In the genomic region with DNA sequence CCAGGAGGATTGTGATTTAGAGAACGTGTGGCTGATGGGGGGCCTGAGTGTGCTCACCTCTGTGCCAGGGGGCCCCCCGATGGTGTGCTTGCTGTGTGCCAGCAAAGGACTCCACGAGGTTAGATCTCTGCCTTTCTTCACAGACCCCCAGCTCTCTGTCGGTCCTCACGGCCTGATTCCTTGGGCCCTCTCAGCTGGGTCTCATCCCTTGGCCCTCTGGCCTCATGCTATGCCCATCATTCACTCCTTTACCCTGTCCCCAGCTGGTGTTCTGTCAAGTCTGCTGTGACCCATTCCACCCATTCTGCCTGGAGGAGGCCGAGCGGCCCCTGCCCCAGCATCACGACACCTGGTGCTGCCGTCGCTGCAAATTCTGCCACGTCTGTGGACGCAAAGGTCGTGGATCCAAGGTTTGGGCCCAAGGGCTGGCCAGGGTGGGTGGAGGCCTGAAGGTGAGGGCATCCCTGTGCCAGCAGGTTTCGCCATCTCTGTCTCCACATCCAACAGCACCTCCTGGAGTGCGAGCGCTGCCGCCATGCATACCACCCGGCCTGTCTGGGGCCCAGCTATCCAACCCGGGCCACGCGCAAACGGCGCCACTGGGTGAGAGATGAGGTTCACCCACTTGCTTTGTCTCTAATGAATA, we compare ENCODE assay signal across 1 cellular context.
TF ChIP-seq lines count a peak whose summit lies in the region.

No MANE protein-coding gene starts in this region.

TF ChIP-seq in HEK293, 187 proteins besides CTCF, POLR2A, EP300 and RAD21 (continued from another document):
- TF ChIP-seq, protein P1, sequence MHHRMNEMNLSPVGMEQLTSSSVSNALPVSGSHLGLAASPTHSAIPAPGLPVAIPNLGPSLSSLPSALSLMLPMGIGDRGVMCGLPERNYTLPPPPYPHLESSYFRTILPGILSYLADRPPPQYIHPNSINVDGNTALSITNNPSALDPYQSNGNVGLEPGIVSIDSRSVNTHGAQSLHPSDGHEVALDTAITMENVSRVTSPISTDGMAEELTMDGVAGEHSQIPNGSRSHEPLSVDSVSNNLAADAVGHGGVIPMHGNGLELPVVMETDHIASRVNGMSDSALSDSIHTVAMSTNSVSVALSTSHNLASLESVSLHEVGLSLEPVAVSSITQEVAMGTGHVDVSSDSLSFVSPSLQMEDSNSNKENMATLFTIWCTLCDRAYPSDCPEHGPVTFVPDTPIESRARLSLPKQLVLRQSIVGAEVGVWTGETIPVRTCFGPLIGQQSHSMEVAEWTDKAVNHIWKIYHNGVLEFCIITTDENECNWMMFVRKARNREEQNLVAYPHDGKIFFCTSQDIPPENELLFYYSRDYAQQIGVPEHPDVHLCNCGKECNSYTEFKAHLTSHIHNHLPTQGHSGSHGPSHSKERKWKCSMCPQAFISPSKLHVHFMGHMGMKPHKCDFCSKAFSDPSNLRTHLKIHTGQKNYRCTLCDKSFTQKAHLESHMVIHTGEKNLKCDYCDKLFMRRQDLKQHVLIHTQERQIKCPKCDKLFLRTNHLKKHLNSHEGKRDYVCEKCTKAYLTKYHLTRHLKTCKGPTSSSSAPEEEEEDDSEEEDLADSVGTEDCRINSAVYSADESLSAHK (tag by site-specific recombination; IDR thresholded peaks at IDR 0.05): no peak
- no peak for TF ChIP-seq ZNF48 (tag by site-specific recombination; IDR thresholded peaks at IDR 0.05)
- no peak for TF ChIP-seq ZNF571 (tag by site-specific recombination; IDR thresholded peaks at IDR 0.05)
- peak; percentile 44; the same call in 1 of the 2 replicates for TF ChIP-seq GLIS2 (tag by site-specific recombination; IDR thresholded peaks at IDR 0.05)
- TF ChIP-seq FEZF1 (tag by site-specific recombination; IDR thresholded peaks at IDR 0.05): no peak
- no peak for TF ChIP-seq ZSCAN16 (tag by site-specific recombination; IDR thresholded peaks at IDR 0.05)
- no peak for TF ChIP-seq ZNF580 (tag by site-specific recombination; IDR thresholded peaks at IDR 0.05)
- no peak for TF ChIP-seq ZNF549 (tag by site-specific recombination; IDR thresholded peaks at IDR 0.05)
- no peak for TF ChIP-seq ZNF2 (tag by site-specific recombination; IDR thresholded peaks at IDR 0.05)
- no peak for TF ChIP-seq ZNF548 (tag by site-specific recombination; IDR thresholded peaks at IDR 0.05)
- TF ChIP-seq ZNF600 (tag by site-specific recombination; IDR thresholded peaks at IDR 0.05): 0 out of 2 replicates have a peak, but pooled peaks have one; percentile 13
